In the genomic region with DNA sequence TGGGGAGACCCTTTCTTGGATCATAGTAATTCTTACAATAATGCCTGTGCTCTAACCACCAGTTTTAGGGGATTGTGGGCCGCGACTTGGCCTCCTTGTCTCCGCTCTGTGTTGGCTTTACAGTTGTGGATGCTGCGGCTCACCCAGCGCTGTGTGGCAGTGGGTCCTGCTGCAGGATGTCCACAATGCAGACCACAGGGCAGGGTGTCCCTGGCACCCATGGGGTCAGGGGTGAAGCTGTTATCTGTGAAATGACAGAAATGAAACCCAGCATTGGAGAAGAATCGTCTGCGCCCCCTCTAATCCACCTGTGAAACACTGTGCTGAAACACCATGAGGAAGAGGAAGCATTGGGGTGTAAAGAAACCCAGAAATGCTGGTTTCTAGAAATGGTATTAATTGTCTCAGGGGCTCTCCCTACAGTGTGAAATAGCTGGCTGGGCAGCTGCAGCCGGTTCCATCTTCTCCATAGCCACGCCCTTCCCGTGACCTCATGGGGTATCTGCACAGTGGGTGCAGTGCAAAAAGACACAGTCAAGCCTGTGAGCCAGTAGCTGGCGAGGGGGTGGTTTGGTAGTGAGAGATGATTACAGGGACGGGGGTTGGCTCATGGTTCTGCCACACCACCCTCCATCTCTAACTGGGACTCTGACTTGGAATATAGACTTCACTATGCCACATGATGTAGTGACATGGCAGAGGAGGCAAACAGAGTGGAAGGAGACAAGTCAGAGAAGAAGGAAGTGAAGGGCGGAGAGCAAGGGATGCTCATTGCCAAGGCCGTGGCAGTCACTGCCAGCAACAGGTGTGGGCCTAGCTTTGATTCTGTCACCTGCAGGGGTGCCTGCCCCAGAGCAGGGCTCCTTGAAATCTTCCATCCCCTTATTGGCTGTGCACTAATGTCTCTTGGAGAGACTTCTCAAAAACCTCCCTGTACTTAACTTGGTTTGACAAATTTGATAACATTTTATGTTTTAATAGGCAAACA, we compare ENCODE assay signal across 9 cellular contexts. TPM values are rescaled to one million over a fixed set of nuclear protein-coding genes. Genes with fewer than 3 reads are reported as not detected.
DNase-seq lines count a peak whose midpoint lies in the region; ATAC-seq and TF ChIP-seq lines count a peak whose summit lies in the region.
"Had no signal": no experiment of that assay in that cellular context is flagged by ENCODE, and none has a peak within 500 bp of the region (broad histone marks: within the 10 kb centered on the region; RNA-seq: fewer than 3 reads in every experiment).

No MANE protein-coding gene starts in this region.

- intact Hi-C loops in posterior cingulate gyrus (cut with DNase I) = no loop called here

- H3K9me2 ChIP-seq in MM.1S (replicated peaks; ENCODE audit: insufficient read depth, low read length) = no peaks in the 10 kb centered on the region

- H3K4me3 ChIP-seq in MM.1S (ENCODE audit: low read length) = peak overlapping the region; percentile 35

- no peaks in the 10 kb centered on the region for H3K9me3 ChIP-seq in MM.1S (replicated peaks; ENCODE audit: insufficient read depth, low read length)

- H3K4me3 Mint-ChIP-seq in progenitor cell of endocrine pancreas (ENCODE audit: low read depth) = no peak overlapping the region

- peaks cover 80% of the 10 kb centered on the region for H3K79me2 ChIP-seq in MM.1S (ENCODE audit: low read length)

- no peaks in the 10 kb centered on the region for H3K27me3 Mint-ChIP-seq in progenitor cell of endocrine pancreas

- TF ChIP-seq CTCF in GM13976 (IDR thresholded peaks at IDR 0.05; ENCODE audit: borderline replicate concordance, control extremely low read depth, extremely low read depth, insufficient read depth, missing control alignments) = no peak
- no peak for TF ChIP-seq CTCF in MM.1S (IDR thresholded peaks at IDR 0.05; ENCODE audit: low read length)
- TF ChIP-seq CTCF in progenitor cell of endocrine pancreas (IDR thresholded peaks at IDR 0.05; ENCODE audit: unreplicated experiment) = no peak

- no peaks in the 10 kb centered on the region for H3K27me3 ChIP-seq in MM.1S (replicated peaks; ENCODE audit: insufficient read depth, low read length)

- H3F3A ChIP-seq in MM.1S (ENCODE audit: insufficient read depth, low read length) = peaks cover 92% of the 10 kb centered on the region

- no peak overlapping the region for H3K27ac Mint-ChIP-seq in progenitor cell of endocrine pancreas

- peak overlapping the region; percentile 92 for H3K9ac ChIP-seq in MM.1S (ENCODE audit: low read length)

- in situ Hi-C loops in GM13976 (cut with MboI; ENCODE audit: low sequenced_read_pairs, unreplicated experiment) = no loop called here

- peaks cover 2% of the 10 kb centered on the region for H3K36me3 Mint-ChIP-seq in progenitor cell of endocrine pancreas (ENCODE audit: insufficient read depth)

- H2AFZ ChIP-seq in MM.1S (ENCODE audit: low read length) = no peak overlapping the region

- H3K27ac ChIP-seq in MM.1S (ENCODE audit: low read length) = peak overlapping the region; percentile 99

- ATAC-seq in GM21619 (IDR thresholded peaks at IDR 0.05; ENCODE audit: unreplicated experiment) = peak; percentile 61
- ATAC-seq: HCT116 had no signal

- H3K9me3 Mint-ChIP-seq in progenitor cell of endocrine pancreas (ENCODE audit: low read depth) = no peaks in the 10 kb centered on the region

- peak overlapping the region; percentile 86 for H3K4me2 ChIP-seq in MM.1S (ENCODE audit: low read depth, low read length)

- H3K36me3 ChIP-seq in MM.1S (replicated peaks; ENCODE audit: insufficient read depth, low read length) = peaks cover 2% of the 10 kb centered on the region; the same call in 1 of the 2 replicates

- H4K20me1 ChIP-seq in MM.1S (ENCODE audit: insufficient read depth, low read length) = no peaks in the 10 kb centered on the region

- peaks cover 85% of the 10 kb centered on the region for H3K4me1 ChIP-seq in MM.1S (ENCODE audit: low read length)

- DNase-seq in GM13976 (ENCODE audit: low spot score) (peak; percentile 71), MM.1S (peak; percentile 93), OCI-M1 (lab: John Stamatoyannopoulos, UW) (no peak), posterior cingulate gyrus (no peak), progenitor cell of endocrine pancreas (ENCODE audit: low spot score, unreplicated experiment) (no peak)
- DNase-seq in activated T-helper 9 cell treated with anti-CD3 and anti-CD28 coated beads, Interleukin-2, amount 50 U/mL, for 16 hours (ENCODE audit: low read depth) = peak; percentile 52
- peak; percentile 61 for DNase-seq in stimulated activated CD4-positive, alpha-beta T cell treated with anti-CD3 and anti-CD28 coated beads, Interleukin-2, amount 100 ng/mL, for 4 hours (ENCODE audit: low read depth)

- peaks cover 2% of the 10 kb centered on the region for H3K4me1 Mint-ChIP-seq in progenitor cell of endocrine pancreas (ENCODE audit: low read depth)

RNA-seq across cellular contexts. Expression of a gene that starts 16.2 kb away (rescaled TPM):
- total RNA-seq in progenitor cell of endocrine pancreas = 30.5 and 33.0 TPM in 2 replicates

Comparison
In these comparisons a context has a peak if more than half of its experiments do, and no peak if none do; other contexts are left out.
1. DNase-seq: peak in GM13976 (single experiment), MM.1S (single experiment), activated T-helper 9 cell treated with anti-CD3 and anti-CD28 coated beads, Interleukin-2, amount 50 U/mL, for 16 hours (single experiment) and stimulated activated CD4-positive, alpha-beta T cell treated with anti-CD3 and anti-CD28 coated beads, Interleukin-2, amount 100 ng/mL, for 4 hours (single experiment); none in OCI-M1 (single experiment), posterior cingulate gyrus (0 of 10) and progenitor cell of endocrine pancreas (single experiment).